In genomic region chr1:154863702-154864174, GRCh38 we compare ENCODE assay signal across 2 cellular contexts.
TF ChIP-seq lines count a peak whose summit lies in the region.

No MANE protein-coding gene starts in this region.

TF ChIP-seq in HEK293T, 16 proteins besides CTCF, POLR2A, EP300 and RAD21:
- no peak for TF ChIP-seq SP1 (IDR thresholded peaks at IDR 0.05)
- TF ChIP-seq ELF4 (IDR thresholded peaks at IDR 0.05) = no peak
- TF ChIP-seq LEF1 (IDR thresholded peaks at IDR 0.05; ENCODE audit: borderline replicate concordance) = no peak
- no peak for TF ChIP-seq NFRKB (IDR thresholded peaks at IDR 0.05)
- no peak for TF ChIP-seq HDGF (IDR thresholded peaks at IDR 0.05; ENCODE audit: borderline replicate concordance)
- TF ChIP-seq ARNT (IDR thresholded peaks at IDR 0.05) = peak; percentile 55; the same call in 1 of the 2 replicates
- no peak for TF ChIP-seq TARDBP (IDR thresholded peaks at IDR 0.05)

TF ChIP-seq in GM12878, 131 proteins besides CTCF, POLR2A, EP300 and RAD21 (continues in another document):
- TF ChIP-seq SUPT20H (IDR thresholded peaks at IDR 0.05; ENCODE audit: borderline replicate concordance, control insufficient read depth, low read depth, low read length) (no peak), CBX3 (IDR thresholded peaks at IDR 0.05; ENCODE audit: borderline replicate concordance, low read depth) (no peak), PAX5 (IDR thresholded peaks at IDR 0.05; ENCODE audit: borderline replicate concordance, low read depth, low read length) (no peak), JUND (IDR thresholded peaks at IDR 0.05; ENCODE audit: low read depth, low read length) (peak; percentile 44; the same call in 1 of the 2 replicates), TCF3 (IDR thresholded peaks at IDR 0.05; ENCODE audit: borderline replicate concordance, insufficient read depth, low read depth, low read length) (no peak), NR2F1 (conservative IDR thresholded peaks at IDR 0.05) (peak; percentile 79), MYB (IDR thresholded peaks at IDR 0.05; ENCODE audit: borderline replicate concordance, low read depth, low read length) (no peak), ETV6 (conservative IDR thresholded peaks at IDR 0.05 in 1 of 2, IDR thresholded peaks at IDR 0.05 in 1 of 2; ENCODE audit: borderline replicate concordance in 1 of 2, low read depth in 1 of 2) (peak in 1 of 2 experiments; percentile 76; a peak in 2 of 4 replicates), SIX5 (IDR thresholded peaks at IDR 0.05; ENCODE audit: low read depth, low read length, severe bottlenecking) (no peak), TAF1 (IDR thresholded peaks at IDR 0.05; ENCODE audit: borderline replicate concordance, low read depth, low read length) (peak; percentile 10; the same call in 1 of the 2 replicates), CUX1 (IDR thresholded peaks at IDR 0.05; ENCODE audit: insufficient replicate concordance, low read depth, low read length) (no peak), HSF1 (IDR thresholded peaks at IDR 0.05; ENCODE audit: low read depth, low read length) (0 out of 2 replicates have a peak, but pooled peaks have one; percentile 14), ZNF207 (IDR thresholded peaks at IDR 0.05; ENCODE audit: borderline replicate concordance) (0 out of 2 replicates have a peak, but pooled peaks have one; percentile 9), BCL11A (IDR thresholded peaks at IDR 0.05; ENCODE audit: low read depth, low read length) (peak; percentile 75; the same call in 1 of the 2 replicates), WRNIP1 (IDR thresholded peaks at IDR 0.05; ENCODE audit: borderline replicate concordance, low read depth, low read length) (no peak), KDM1A (IDR thresholded peaks at IDR 0.05; ENCODE audit: borderline replicate concordance) (no peak), MTA2 (IDR thresholded peaks at IDR 0.05; ENCODE audit: low read depth) (peak; percentile 78), ZBTB33 (IDR thresholded peaks at IDR 0.05) (no peak; the same call in 1 of the 2 replicates), ZNF24 (IDR thresholded peaks at IDR 0.05) (no peak), E2F8 (IDR thresholded peaks at IDR 0.05; ENCODE audit: low read depth, partially characterized antibody) (no peak), SIN3A (IDR thresholded peaks at IDR 0.05; ENCODE audit: low read depth, low read length) (no peak), ATF3 (IDR thresholded peaks at IDR 0.05; ENCODE audit: borderline replicate concordance, extremely low read depth, low read depth, low read length) (no peak), CREM (IDR thresholded peaks at IDR 0.05; ENCODE audit: low read depth) (peak; percentile 79), REST (IDR thresholded peaks at IDR 0.05; ENCODE audit: low read depth, low read length) (no peak), E2F4 (IDR thresholded peaks at IDR 0.05; ENCODE audit: low read depth, low read length) (no peak), FOXK2 (IDR thresholded peaks at IDR 0.05) (no peak), TBL1XR1 (IDR thresholded peaks at IDR 0.05; ENCODE audit: low read depth, low read length) (peak; percentile 94), STAT1 (conservative IDR thresholded peaks at IDR 0.05) (no peak), ATF7 (IDR thresholded peaks at IDR 0.05; ENCODE audit: low read depth) (peak; percentile 91), BRCA1 (IDR thresholded peaks at IDR 0.05; ENCODE audit: low read depth, low read length) (no peak), TCF12 (IDR thresholded peaks at IDR 0.05; ENCODE audit: low read depth, low read length) (peak; percentile 72; the same call in 1 of the 2 replicates), SREBF2 (IDR thresholded peaks at IDR 0.05; ENCODE audit: low read length) (no peak), USF2 (IDR thresholded peaks at IDR 0.05; ENCODE audit: borderline replicate concordance, low read depth, low read length) (no peak), TCF7 (IDR thresholded peaks at IDR 0.05; ENCODE audit: borderline replicate concordance) (no peak), ELK1 (IDR thresholded peaks at IDR 0.05; ENCODE audit: low read depth, low read length) (0 out of 2 replicates have a peak, but pooled peaks have one; percentile 34)
